In the genomic region with DNA sequence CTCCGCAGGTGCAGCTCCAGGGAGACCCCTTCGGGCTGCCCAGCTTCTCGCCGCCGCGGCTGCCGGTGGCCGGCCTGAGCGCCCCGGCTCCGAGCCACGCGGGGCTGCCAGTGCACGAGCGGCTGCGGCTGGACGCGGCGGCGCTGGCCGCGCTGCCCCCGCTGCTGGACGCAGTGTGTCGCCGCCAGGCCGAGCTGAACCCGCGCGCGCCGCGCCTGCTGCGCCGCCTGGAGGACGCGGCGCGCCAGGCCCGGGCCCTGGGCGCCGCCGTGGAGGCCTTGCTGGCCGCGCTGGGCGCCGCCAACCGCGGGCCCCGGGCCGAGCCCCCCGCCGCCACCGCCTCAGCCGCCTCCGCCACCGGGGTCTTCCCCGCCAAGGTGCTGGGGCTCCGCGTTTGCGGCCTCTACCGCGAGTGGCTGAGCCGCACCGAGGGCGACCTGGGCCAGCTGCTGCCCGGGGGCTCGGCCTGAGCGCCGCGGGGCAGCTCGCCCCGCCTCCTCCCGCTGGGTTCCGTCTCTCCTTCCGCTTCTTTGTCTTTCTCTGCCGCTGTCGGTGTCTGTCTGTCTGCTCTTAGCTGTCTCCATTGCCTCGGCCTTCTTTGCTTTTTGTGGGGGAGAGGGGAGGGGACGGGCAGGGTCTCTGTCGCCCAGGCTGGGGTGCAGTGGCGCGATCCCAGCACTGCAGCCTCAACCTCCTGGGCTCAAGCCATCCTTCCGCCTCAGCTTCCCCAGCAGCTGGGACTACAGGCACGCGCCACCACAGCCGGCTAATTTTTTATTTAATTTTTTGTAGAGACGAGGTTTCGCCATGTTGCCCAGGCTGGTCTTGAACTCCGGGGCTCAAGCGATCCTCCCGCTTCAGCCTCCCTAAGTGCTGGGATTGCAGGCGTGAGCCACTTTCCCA, we compare ENCODE assay signal across 8 cellular contexts. TPM values are rescaled to one million over a fixed set of nuclear protein-coding genes. Genes with fewer than 3 reads are reported as not detected.
DNase-seq lines count a peak whose midpoint lies in the region; ATAC-seq, FAIRE-seq and TF ChIP-seq lines count a peak whose summit lies in the region.

No MANE protein-coding gene starts in this region.

- H3K27ac ChIP-seq in A549 = peak overlapping the region; percentile 89 to 95
- peak overlapping the region; percentile 51 to 96 (median 84) for H3K27ac ChIP-seq in adrenal gland
- peak overlapping the region; percentile 83 to 96 (median 94) for H3K27ac ChIP-seq in heart right ventricle
- peak overlapping the region; percentile 68 to 90 (median 88) for H3K27ac ChIP-seq in pancreas

- H3K4me1 ChIP-seq in A549 (0 out of 3 replicates have a peak, but pooled peaks cover 1% of the 10 kb centered on the region), adrenal gland (replicated peaks in 1 of 2) (peaks cover 6 to 8% of the 10 kb centered on the region in 2 donors), heart right ventricle (peaks cover 2 to 46% (median 35%) of the 10 kb centered on the region in 9 donors), pancreas (no peaks in the 10 kb centered on the region)

- POLR2A ChIA-PET in A549 (lab: Yijun Ruan, JAX) = interaction anchor here (0.6 to 2.1 kb wide), 10 partner anchors 9 to 215 kb away, joined by 3 to 18 read pairs (median 4); a partner anchor contains a TSS

- FAIRE-seq in A549 (lab: Jason Lieb, UNC) (no peak), pancreas (lab: Jason Lieb, UNC) (no peak)

- H3K27me3 ChIP-seq in adrenal gland (no peaks in the 10 kb centered on the region), heart right ventricle (no peaks in the 10 kb centered on the region), pancreas (no peaks in the 10 kb centered on the region)

- TF ChIP-seq POLR2A in A549 (IDR thresholded peaks at IDR 0.05; ENCODE audit: low read length) = peak; percentile 59; the same call in 1 of the 2 replicates
- TF ChIP-seq POLR2A in adrenal gland (IDR thresholded peaks at IDR 0.05) = peak; percentile 29 to 45

- H3K36me3 ChIP-seq in adrenal gland (replicated peaks in 1 of 2) = no peaks in the 10 kb centered on the region
- no peaks in the 10 kb centered on the region for H3K36me3 ChIP-seq in heart right ventricle
- H3K36me3 ChIP-seq in pancreas = no peaks in the 10 kb centered on the region

- H3K9me3 ChIP-seq in A549 (no peaks in the 10 kb centered on the region), adrenal gland (replicated peaks in 1 of 3) (no peaks in the 10 kb centered on the region), heart right ventricle (no peaks in the 10 kb centered on the region), pancreas (no peaks in the 10 kb centered on the region)

- peak overlapping the region; percentile 49 for H3K4me3 ChIP-seq in A549
- peak overlapping the region; percentile 55 for H3K4me3 ChIP-seq in GM12865 (ENCODE audit: low read depth, low read length)
- peak overlapping the region in 2 of 4 donors; percentile 40 to 62 for H3K4me3 ChIP-seq in adrenal gland
- peak overlapping the region; percentile 32 to 62 (median 58) for H3K4me3 ChIP-seq in heart right ventricle
- peak overlapping the region; percentile 26 to 57 (median 50) for H3K4me3 ChIP-seq in pancreas

- TF ChIP-seq CTCF in A549 (IDR thresholded peaks at IDR 0.05) (peak; percentile 79), GM12865 (IDR thresholded peaks at IDR 0.05; ENCODE audit: insufficient read depth, low read depth, low read length, missing control alignments) (peak; percentile 55), adrenal gland (IDR thresholded peaks at IDR 0.05) (peak in 5 of 6 experiments; percentile 24 to 82 (median 39)), heart right ventricle (IDR thresholded peaks at IDR 0.05) (peak in 8 of 9 donors; percentile 8 to 62 (median 18)), pancreas (IDR thresholded peaks at IDR 0.05) (peak in 1 of 4 donors; percentile 7)

- no peak for TF ChIP-seq EP300 in A549 (IDR thresholded peaks at IDR 0.05)

- 26% methylated on average over 46 of the region's 93 CpGs for WGBS in A549 (ENCODE audit: missing lambda C conversion rate)
- WGBS in adrenal gland, 4 donors = 9 to 60% (median 21%) methylated on average over 15 to 91 of the region's 93 CpGs
- 9 to 15% methylated on average over 71 to 93 of the region's 93 CpGs for WGBS in heart right ventricle, 2 donors
- WGBS in pancreas, 2 donors = 10 to 13% methylated on average over 59 to 93 of the region's 93 CpGs

- peak overlapping the region; percentile 85 for H3K4me2 ChIP-seq in A549

- ATAC-seq in A549 = peak; percentile 88 to 96
- peak; percentile 67 for ATAC-seq in HG03196 (IDR thresholded peaks at IDR 0.05; ENCODE audit: unreplicated experiment)
- ATAC-seq in heart right ventricle = peak; percentile 62 to 96 (median 78)
- ATAC-seq in pancreas = peak; percentile 88 to 96 (median 92)

- peak; percentile 77 to 82 for DNase-seq in A549 (ENCODE audit: low read depth in 1 of 2, low spot score in 1 of 2)
- DNase-seq in GM12865 (ENCODE audit: low read depth) = peak; percentile 58
- peak; percentile 79 for DNase-seq in RKO (ENCODE audit: low spot score)
- peak; percentile 63 to 78 (median 69) for DNase-seq in adrenal gland
- DNase-seq in heart right ventricle = peak; percentile 62 to 79
- DNase-seq in pancreas = peak; percentile 61 to 92 (median 82)
- no peak for DNase-seq in effector CD8-positive, alpha-beta T cell (lab: John Stamatoyannopoulos, UW)

- intact Hi-C loops in adrenal gland (cut with DNase I) = no loop called here
- intact Hi-C loops in heart right ventricle (cut with DNase I) = loop anchor here in 9 of 10 donors (1.0 to 10.0 kb wide), 5 partner anchors 55 to 60 kb away; no protein-coding TSS in a partner anchor
- intact Hi-C loops in pancreas (cut with DNase I) = loop anchor here in 1 of 3 donors (10.0 kb wide), 1 partner anchor 68 kb away; no protein-coding TSS in a partner anchor

- CTCF ChIA-PET in A549 (lab: Yijun Ruan, JAX) = interaction anchor here (0.7 to 4.1 kb wide), 34 partner anchors 8 to 175 kb away, joined by 3 to 46 read pairs (median 6); a partner anchor contains a TSS

- TF ChIP-seq RAD21 in A549 (conservative IDR thresholded peaks at IDR 0.05 in 1 of 2, IDR thresholded peaks at IDR 0.05 in 1 of 2) = no peak; a peak in 1 of 5 replicates

RNA-seq across cellular contexts. Expression of a gene that starts 5.9 kb away (rescaled TPM):
- polyA plus RNA-seq in A549 (2011; rRNA removed) (0.13 and 0.44 TPM in 2 replicates), A549 (2017; fragmentation: RNase III; extraction: RNeasy Plus Mini Kit Qiagen cat#74134 plus additional on column Dnase treatment) (0.16 to 0.30 TPM (median 0.23 TPM) in 3 replicates), adrenal gland (1 to 10 TPM; 4.0 to 7.0 (median 4.7) TPM), heart right ventricle (10 to 100 TPM in 1 of 2 donors, 1 to 10 TPM in 1; 6.5 to 10.4 TPM), pancreas (1 to 10 TPM; 2.5 to 2.9 TPM)
- 0.34 and 0.52 TPM in 2 replicates for polyA plus RNA-seq in A549 (2012; cell fraction: cytosol; rRNA removed)
- polyA plus RNA-seq in A549 (2012; cell fraction: nucleus; rRNA removed) = 0.23 and 0.54 TPM in 2 replicates
- polyA minus RNA-seq in A549 (2011; rRNA and poly(A)+ RNA removed) = 0.17 and 0.63 TPM in 2 replicates
- total RNA-seq in adrenal gland (10 to 100 TPM in 4 of 8 donors, 1 to 10 TPM in 4; 3.4 to 13.9 (median 9.1) TPM), heart right ventricle (10 to 100 TPM in 9 of 10 donors, 1 to 10 TPM in 1; 8.6 to 28.2 (median 19.9) TPM), pancreas (1 to 10 TPM; 1.6 to 3.2 (median 1.9) TPM)

RNA-seq across cellular contexts. Expression of a gene that starts 8.4 kb away (rescaled TPM):
- polyA plus RNA-seq in A549 (2011; rRNA removed) = 9.5 and 10.8 TPM in 2 replicates
- polyA plus RNA-seq in A549 (2012; cell fraction: cytosol; rRNA removed) = 23.9 and 29.3 TPM in 2 replicates
- 13.5 and 14.3 TPM in 2 replicates for polyA plus RNA-seq in A549 (2012; cell fraction: nucleus; rRNA removed)
- 12.9 to 13.9 TPM (median 13.6 TPM) in 3 replicates for polyA plus RNA-seq in A549 (2017; fragmentation: RNase III; extraction: RNeasy Plus Mini Kit Qiagen cat#74134 plus additional on column Dnase treatment)
- polyA minus RNA-seq in A549 (2011; rRNA and poly(A)+ RNA removed) = 2.3 and 3.6 TPM in 2 replicates
- total RNA-seq in adrenal gland = 10 to 100 TPM; 18.0 to 45.3 (median 30.2) TPM
- 10 to 100 TPM in 2 of 3 donors, 1 to 10 TPM in 1; 7.7 to 88.3 (median 50.1) TPM for polyA plus RNA-seq in adrenal gland
- total RNA-seq in heart right ventricle = 10 to 100 TPM; 24.2 to 31.3 (median 27.0) TPM
- polyA plus RNA-seq in heart right ventricle = 10 to 100 TPM; 30.5 to 68.8 TPM
- 10 to 100 TPM in 4 of 6 donors, 1 to 10 TPM in 2; 9.2 to 14.1 (median 10.7) TPM for total RNA-seq in pancreas
- polyA plus RNA-seq in pancreas = 10 to 100 TPM; 22.3 to 29.3 TPM

RNA-seq across cellular contexts. Expression of a gene that starts 21.1 kb away (rescaled TPM):
- polyA plus RNA-seq in A549 (2011; rRNA removed) = 5.6 and 7.0 TPM in 2 replicates
- polyA plus RNA-seq in A549 (2012; cell fraction: cytosol; rRNA removed) = 11.4 and 17.1 TPM in 2 replicates
- polyA plus RNA-seq in A549 (2012; cell fraction: nucleus; rRNA removed) = 29.7 and 38.9 TPM in 2 replicates
- 15.5 to 21.5 TPM (median 18.3 TPM) in 3 replicates for polyA plus RNA-seq in A549 (2017; fragmentation: RNase III; extraction: RNeasy Plus Mini Kit Qiagen cat#74134 plus additional on column Dnase treatment)
- polyA minus RNA-seq in A549 (2011; rRNA and poly(A)+ RNA removed) = 6.8 and 9.4 TPM in 2 replicates
- total RNA-seq in adrenal gland = 10 to 100 TPM in 7 of 8 donors, 1 to 10 TPM in 1; 6.6 to 17.6 (median 12.5) TPM
- polyA plus RNA-seq in adrenal gland = 10 to 100 TPM in 2 of 3 donors, 1 to 10 TPM in 1; 1.6 to 74.1 (median 14.0) TPM
- 1 to 10 TPM; 4.1 to 8.7 (median 5.8) TPM for total RNA-seq in heart right ventricle
- polyA plus RNA-seq in heart right ventricle = 10 to 100 TPM in 1 of 2 donors, 1 to 10 TPM in 1; 5.4 to 14.1 TPM
- total RNA-seq in pancreas = 10 to 100 TPM in 1 of 6 donors, 1 to 10 TPM in 5; 3.8 to 13.5 (median 4.6) TPM
- 10 to 100 TPM; 10.1 to 26.8 TPM for polyA plus RNA-seq in pancreas

RNA-seq across cellular contexts. Expression of a gene that starts 46.5 kb away (rescaled TPM):
- polyA plus RNA-seq in A549 (2011; rRNA removed) (14.1 and 17.3 TPM in 2 replicates), A549 (2017; fragmentation: RNase III; extraction: RNeasy Plus Mini Kit Qiagen cat#74134 plus additional on column Dnase treatment) (7.1 to 11.8 TPM (median 10.5 TPM) in 3 replicates), adrenal gland (10 to 100 TPM; 19.5 to 60.5 (median 45.8) TPM), heart right ventricle (10 to 100 TPM; 10.1 to 15.4 TPM), pancreas (10 to 100 TPM in 1 of 2 donors, 1 to 10 TPM in 1; 9.5 to 10.3 TPM)
- polyA plus RNA-seq in A549 (2012; cell fraction: cytosol; rRNA removed) = 5.9 and 10.3 TPM in 2 replicates
- polyA plus RNA-seq in A549 (2012; cell fraction: nucleus; rRNA removed) = 10.8 and 11.6 TPM in 2 replicates
- polyA minus RNA-seq in A549 (2011; rRNA and poly(A)+ RNA removed) = 11.0 and 13.8 TPM in 2 replicates
- total RNA-seq in adrenal gland (100 to 1,000 TPM in 1 of 8 donors, 10 to 100 TPM in 7; 25.6 to 101 (median 88.5) TPM), heart right ventricle (10 to 100 TPM in 8 of 10 donors, 1 to 10 TPM in 2; 7.8 to 19.8 (median 11.4) TPM), pancreas (10 to 100 TPM in 4 of 6 donors, 1 to 10 TPM in 2; 8.6 to 12.5 (median 11.4) TPM)

RNA-seq across cellular contexts. Expression of a gene that starts 55.2 kb away (rescaled TPM):
- polyA plus RNA-seq in A549 (2011; rRNA removed) = 2.0 and 3.8 TPM in 2 replicates
- polyA plus RNA-seq in A549 (2012; cell fraction: cytosol; rRNA removed) = 8.7 and 11.2 TPM in 2 replicates
- 30.5 and 31.9 TPM in 2 replicates for polyA plus RNA-seq in A549 (2012; cell fraction: nucleus; rRNA removed)
- polyA plus RNA-seq in A549 (2017; fragmentation: RNase III; extraction: RNeasy Plus Mini Kit Qiagen cat#74134 plus additional on column Dnase treatment) = 15.7 to 22.6 TPM (median 21.2 TPM) in 3 replicates
- 3.9 and 7.0 TPM in 2 replicates for polyA minus RNA-seq in A549 (2011; rRNA and poly(A)+ RNA removed)
- 10 to 100 TPM in 6 of 8 donors, 1 to 10 TPM in 2; 6.0 to 23.0 (median 12.8) TPM for total RNA-seq in adrenal gland
- polyA plus RNA-seq in adrenal gland = 10 to 100 TPM in 2 of 3 donors, 1 to 10 TPM in 1; 8.7 to 40.1 (median 19.1) TPM
- 10 to 100 TPM in 2 of 10 donors, 1 to 10 TPM in 8; 7.5 to 11.4 (median 9.2) TPM for total RNA-seq in heart right ventricle
- polyA plus RNA-seq in heart right ventricle = 10 to 100 TPM in 1 of 2 donors, 1 to 10 TPM in 1; 5.8 to 11.2 TPM
- 10 to 100 TPM in 1 of 6 donors, 1 to 10 TPM in 5; 6.5 to 10.6 (median 8.3) TPM for total RNA-seq in pancreas
- 10 to 100 TPM; 12.8 to 17.9 TPM for polyA plus RNA-seq in pancreas

Comparison
In these comparisons a context has a peak if more than half of its experiments do, and no peak if none do; other contexts are left out.
1. intact Hi-C loops: an anchor here in heart right ventricle (1.0 to 10.0 kb wide); none called in adrenal gland.